ENCODE assay signal across 1 cellular context in genomic region chr2:75481041-75481836, GRCh38.
TF ChIP-seq lines count a peak whose summit lies in the region.

No MANE protein-coding gene starts in this region.

TF ChIP-seq in HepG2, 621 proteins besides CTCF, POLR2A, EP300 and RAD21 (continued from another document and continues in another):
- TF ChIP-seq ZXDC (CRISPR knock-in tag; IDR thresholded peaks at IDR 0.05) (no peak), NKX3-1 (CRISPR knock-in tag; IDR thresholded peaks at IDR 0.05) (peak; percentile 98), ZNF790 (CRISPR knock-in tag; IDR thresholded peaks at IDR 0.05; ENCODE audit: borderline replicate concordance) (no peak), TARDBP (CRISPR knock-in tag; IDR thresholded peaks at IDR 0.05) (peak; percentile 95), ZNF296 (CRISPR knock-in tag; conservative IDR thresholded peaks at IDR 0.05) (no peak), ZNF615 (CRISPR knock-in tag; IDR thresholded peaks at IDR 0.05; ENCODE audit: borderline replicate concordance) (0 out of 2 replicates have a peak, but pooled peaks have one; percentile 39), ZNF841 (CRISPR knock-in tag; IDR thresholded peaks at IDR 0.05; ENCODE audit: borderline replicate concordance) (no peak), ZNF256 (CRISPR knock-in tag; conservative IDR thresholded peaks at IDR 0.05) (no peak), AGO1 (IDR thresholded peaks at IDR 0.05; ENCODE audit: low read depth, low read length, poor library complexity, severe bottlenecking) (no peak), ZNF720 (CRISPR knock-in tag; IDR thresholded peaks at IDR 0.05) (no peak), ZNF33A (CRISPR knock-in tag; IDR thresholded peaks at IDR 0.05; ENCODE audit: borderline replicate concordance) (no peak; the same call in 1 of the 2 replicates), ATF5 (CRISPR knock-in tag; IDR thresholded peaks at IDR 0.05; ENCODE audit: low read depth) (no peak), SKI (IDR thresholded peaks at IDR 0.05; ENCODE audit: partially characterized antibody) (no peak), ZNF33B (CRISPR knock-in tag; IDR thresholded peaks at IDR 0.05) (0 out of 2 replicates have a peak, but pooled peaks have one; percentile 76), SRSF4 (IDR thresholded peaks at IDR 0.05; ENCODE audit: low read depth, low read length, poor library complexity, severe bottlenecking) (no peak), PBX2 (CRISPR knock-in tag; IDR thresholded peaks at IDR 0.05) (peak; percentile 50), HIC2 (CRISPR knock-in tag; IDR thresholded peaks at IDR 0.05; ENCODE audit: low read depth) (no peak), MZF1 (CRISPR knock-in tag; IDR thresholded peaks at IDR 0.05; ENCODE audit: borderline replicate concordance) (no peak), CREB1 (IDR thresholded peaks at IDR 0.05) (no peak), CREB1 (CRISPR knock-in tag; IDR thresholded peaks at IDR 0.05) (peak; percentile 73; the same call in 1 of the 2 replicates), ZNF550 (CRISPR knock-in tag; IDR thresholded peaks at IDR 0.05; ENCODE audit: borderline replicate concordance) (no peak), REXO4 (CRISPR knock-in tag; IDR thresholded peaks at IDR 0.05; ENCODE audit: borderline replicate concordance) (no peak), ZNF414 (CRISPR knock-in tag; IDR thresholded peaks at IDR 0.05) (no peak; the same call in 1 of the 2 replicates), SIX4 (CRISPR knock-in tag; IDR thresholded peaks at IDR 0.05) (peak; percentile 21), ZNF512 (CRISPR knock-in tag; IDR thresholded peaks at IDR 0.05) (no peak), ZNF629 (CRISPR knock-in tag; conservative IDR thresholded peaks at IDR 0.05) (no peak), PRDM4 (CRISPR knock-in tag; IDR thresholded peaks at IDR 0.05; ENCODE audit: borderline replicate concordance) (no peak), E2F1 (CRISPR knock-in tag; IDR thresholded peaks at IDR 0.05) (no peak), MIER3 (CRISPR knock-in tag; IDR thresholded peaks at IDR 0.05; ENCODE audit: borderline replicate concordance) (peak; percentile 91; the same call in 1 of the 2 replicates), ZNF576 (CRISPR knock-in tag; IDR thresholded peaks at IDR 0.05) (no peak), GLI4 (CRISPR knock-in tag; IDR thresholded peaks at IDR 0.05; ENCODE audit: borderline replicate concordance) (0 out of 2 replicates have a peak, but pooled peaks have one; percentile 37), HNRNPUL1 (IDR thresholded peaks at IDR 0.05; ENCODE audit: low read depth, low read length) (no peak), RNF2 (conservative IDR thresholded peaks at IDR 0.05; ENCODE audit: low read depth) (no peak), FOXC1 (CRISPR knock-in tag; IDR thresholded peaks at IDR 0.05; ENCODE audit: borderline replicate concordance) (no peak), ZNF710 (CRISPR knock-in tag; IDR thresholded peaks at IDR 0.05; ENCODE audit: borderline replicate concordance) (peak; percentile 95)
- TF ChIP-seq, protein P1, sequence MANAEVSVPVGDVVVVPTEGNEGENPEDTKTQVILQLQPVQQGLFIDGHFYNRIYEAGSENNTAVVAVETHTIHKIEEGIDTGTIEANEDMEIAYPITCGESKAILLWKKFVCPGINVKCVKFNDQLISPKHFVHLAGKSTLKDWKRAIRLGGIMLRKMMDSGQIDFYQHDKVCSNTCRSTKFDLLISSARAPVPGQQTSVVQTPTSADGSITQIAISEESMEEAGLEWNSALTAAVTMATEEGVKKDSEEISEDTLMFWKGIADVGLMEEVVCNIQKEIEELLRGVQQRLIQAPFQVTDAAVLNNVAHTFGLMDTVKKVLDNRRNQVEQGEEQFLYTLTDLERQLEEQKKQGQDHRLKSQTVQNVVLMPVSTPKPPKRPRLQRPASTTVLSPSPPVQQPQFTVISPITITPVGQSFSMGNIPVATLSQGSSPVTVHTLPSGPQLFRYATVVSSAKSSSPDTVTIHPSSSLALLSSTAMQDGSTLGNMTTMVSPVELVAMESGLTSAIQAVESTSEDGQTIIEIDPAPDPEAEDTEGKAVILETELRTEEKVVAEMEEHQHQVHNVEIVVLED (CRISPR knock-in tag; IDR thresholded peaks at IDR 0.05; ENCODE audit: borderline replicate concordance) = no peak
- TF ChIP-seq, protein P2, sequence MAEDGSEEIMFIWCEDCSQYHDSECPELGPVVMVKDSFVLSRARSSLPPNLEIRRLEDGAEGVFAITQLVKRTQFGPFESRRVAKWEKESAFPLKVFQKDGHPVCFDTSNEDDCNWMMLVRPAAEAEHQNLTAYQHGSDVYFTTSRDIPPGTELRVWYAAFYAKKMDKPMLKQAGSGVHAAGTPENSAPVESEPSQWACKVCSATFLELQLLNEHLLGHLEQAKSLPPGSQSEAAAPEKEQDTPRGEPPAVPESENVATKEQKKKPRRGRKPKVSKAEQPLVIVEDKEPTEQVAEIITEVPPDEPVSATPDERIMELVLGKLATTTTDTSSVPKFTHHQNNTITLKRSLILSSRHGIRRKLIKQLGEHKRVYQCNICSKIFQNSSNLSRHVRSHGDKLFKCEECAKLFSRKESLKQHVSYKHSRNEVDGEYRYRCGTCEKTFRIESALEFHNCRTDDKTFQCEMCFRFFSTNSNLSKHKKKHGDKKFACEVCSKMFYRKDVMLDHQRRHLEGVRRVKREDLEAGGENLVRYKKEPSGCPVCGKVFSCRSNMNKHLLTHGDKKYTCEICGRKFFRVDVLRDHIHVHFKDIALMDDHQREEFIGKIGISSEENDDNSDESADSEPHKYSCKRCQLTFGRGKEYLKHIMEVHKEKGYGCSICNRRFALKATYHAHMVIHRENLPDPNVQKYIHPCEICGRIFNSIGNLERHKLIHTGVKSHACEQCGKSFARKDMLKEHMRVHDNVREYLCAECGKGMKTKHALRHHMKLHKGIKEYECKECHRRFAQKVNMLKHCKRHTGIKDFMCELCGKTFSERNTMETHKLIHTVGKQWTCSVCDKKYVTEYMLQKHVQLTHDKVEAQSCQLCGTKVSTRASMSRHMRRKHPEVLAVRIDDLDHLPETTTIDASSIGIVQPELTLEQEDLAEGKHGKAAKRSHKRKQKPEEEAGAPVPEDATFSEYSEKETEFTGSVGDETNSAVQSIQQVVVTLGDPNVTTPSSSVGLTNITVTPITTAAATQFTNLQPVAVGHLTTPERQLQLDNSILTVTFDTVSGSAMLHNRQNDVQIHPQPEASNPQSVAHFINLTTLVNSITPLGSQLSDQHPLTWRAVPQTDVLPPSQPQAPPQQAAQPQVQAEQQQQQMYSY (CRISPR knock-in tag; IDR thresholded peaks at IDR 0.05) = no peak
